In the genomic region with DNA sequence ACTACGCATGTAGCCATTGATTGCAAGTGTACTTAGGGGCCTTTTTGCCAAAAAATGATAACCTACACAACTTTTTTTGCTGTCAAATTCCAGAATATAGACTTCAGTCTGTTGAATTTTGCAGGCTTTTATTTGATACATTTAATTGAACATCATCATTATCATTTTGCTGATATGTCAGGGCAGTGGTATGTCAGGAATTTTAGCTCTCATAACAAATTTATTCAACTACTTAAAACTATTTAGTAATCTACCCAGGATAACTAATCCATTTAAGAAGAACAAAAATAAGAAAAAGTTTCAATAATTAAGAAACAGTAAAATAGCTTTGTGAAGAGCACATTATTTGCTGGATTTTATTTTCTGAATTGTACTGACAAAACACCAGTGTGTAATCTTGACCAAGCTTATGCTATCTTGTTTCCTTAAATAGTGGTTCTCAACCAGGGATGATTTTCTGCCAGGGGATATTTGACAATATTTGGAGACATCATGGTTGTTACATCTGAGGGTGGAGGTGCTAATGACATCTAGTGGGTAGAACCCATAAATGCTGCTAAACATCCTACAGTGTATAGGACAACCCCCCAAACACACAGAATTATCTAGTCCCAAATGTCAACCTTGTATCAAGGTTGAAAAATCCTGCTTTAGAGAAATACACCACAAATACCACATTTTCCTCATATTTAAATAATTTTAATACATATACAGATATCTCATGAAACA, we compare ENCODE assay signal across 15 cellular contexts. TPM values are rescaled to one million over a fixed set of nuclear protein-coding genes. Genes with fewer than 3 reads are reported as not detected.
DNase-seq lines count a peak whose midpoint lies in the region; ATAC-seq and TF ChIP-seq lines count a peak whose summit lies in the region.
"Had no signal": no experiment of that assay in that cellular context is flagged by ENCODE, and none has a peak within 500 bp of the region (broad histone marks: within the 10 kb centered on the region; RNA-seq: fewer than 3 reads in every experiment).

No MANE protein-coding gene starts in this region.

- peak overlapping the region; percentile 30 for H3K27ac Mint-ChIP-seq in activated CD8-positive, alpha-beta T cell treated with anti-CD3 and anti-CD28 coated beads, Interleukin-2, amount 10 ng/mL, durations not matched to agents 7 days and 5 days
- H3K27ac Mint-ChIP-seq: activated CD4-positive, alpha-beta memory T cell treated with anti-CD3 and anti-CD28 coated beads, Interleukin-2, amount 10 ng/mL, durations not matched to agents 7 days and 5 days had no signal

- H3K27me3 ChIP-seq in gastrocnemius medialis, result no peaks in the 10 kb centered on the region
- H3K27me3 ChIP-seq: body of pancreas had no signal

- TF ChIP-seq POLR2A in gastrocnemius medialis (IDR thresholded peaks at IDR 0.05), result no peak

- no peak overlapping the region for H3K4me3 Mint-ChIP-seq in activated CD8-positive, alpha-beta T cell treated with anti-CD3 and anti-CD28 coated beads, Interleukin-2, amount 10 ng/mL, durations not matched to agents 7 days and 5 days
- H3K4me3 Mint-ChIP-seq: activated CD4-positive, alpha-beta memory T cell treated with anti-CD3 and anti-CD28 coated beads, Interleukin-2, amount 10 ng/mL, durations not matched to agents 7 days and 5 days; mesothelial cell of epicardium had no signal

- peak overlapping the region; percentile 72 to 89 (median 80) for H3K27ac ChIP-seq in gastrocnemius medialis
- H3K27ac ChIP-seq: body of pancreas had no signal

- ATAC-seq in GM18519 (IDR thresholded peaks at IDR 0.05; ENCODE audit: low FRiP score, unreplicated experiment), result peak; percentile 37
- peak; percentile 35 for ATAC-seq in HG02884 (IDR thresholded peaks at IDR 0.05; ENCODE audit: unreplicated experiment)
- peak; percentile 60 for ATAC-seq in activated CD8-positive, alpha-beta T cell treated with anti-CD3 and anti-CD28 coated beads, Interleukin-2, amount 10 ng/mL, durations not matched to agents 7 days and 5 days
- ATAC-seq in gastrocnemius medialis, result peak; percentile 44 to 62
- ATAC-seq: body of pancreas had no signal

- H3K36me3 Mint-ChIP-seq in activated CD8-positive, alpha-beta T cell treated with anti-CD3 and anti-CD28 coated beads, Interleukin-2, amount 10 ng/mL, durations not matched to agents 7 days and 5 days (ENCODE audit: low read depth), result peaks cover 7% of the 10 kb centered on the region
- H3K36me3 Mint-ChIP-seq: CD4-positive, alpha-beta memory T cell; mesothelial cell of epicardium had no signal

- no peaks in the 10 kb centered on the region for H3K36me3 ChIP-seq in gastrocnemius medialis
- H3K36me3 ChIP-seq: thoracic aorta had no signal

- CTCF ChIA-PET in activated CD8-positive, alpha-beta T cell treated with anti-CD3 and anti-CD28 coated beads, Interleukin-2, amount 10 ng/mL, durations not matched to agents 7 days and 5 days (lab: Charles Lee), result interaction anchor here (1.1 to 3.3 kb wide), 15 partner anchors 10 to 341 kb away, joined by 3 to 21 read pairs (median 4); partner anchors contain the start of genes FKBP7 and TTN

- H3K27me3 Mint-ChIP-seq in activated CD8-positive, alpha-beta T cell treated with anti-CD3 and anti-CD28 coated beads, Interleukin-2, amount 10 ng/mL, durations not matched to agents 7 days and 5 days (ENCODE audit: low read depth), result no peaks in the 10 kb centered on the region
- H3K27me3 Mint-ChIP-seq: CD4-positive, alpha-beta memory T cell had no signal

- H3K9me3 Mint-ChIP-seq in activated CD8-positive, alpha-beta T cell treated with anti-CD3 and anti-CD28 coated beads, Interleukin-2, amount 10 ng/mL, durations not matched to agents 7 days and 5 days (ENCODE audit: insufficient read depth), result no peaks in the 10 kb centered on the region
- H3K9me3 Mint-ChIP-seq: activated CD4-positive, alpha-beta memory T cell treated with anti-CD3 and anti-CD28 coated beads, Interleukin-2, amount 10 ng/mL, durations not matched to agents 7 days and 5 days; mesothelial cell of epicardium had no signal

- no peaks in the 10 kb centered on the region for H3K9me3 ChIP-seq in gastrocnemius medialis
- H3K9me3 ChIP-seq: body of pancreas, thoracic aorta had no signal

- H3K4me1 ChIP-seq in gastrocnemius medialis, result peaks cover 24 to 38% of the 10 kb centered on the region in 2 donors
- H3K4me1 ChIP-seq: body of pancreas had no signal

- DNase-seq in activated CD8-positive, alpha-beta T cell treated with anti-CD3 and anti-CD28 coated beads, Interleukin-2, amount 10 ng/mL, durations not matched to agents 7 days and 5 days, result no peak
- DNase-seq in gastrocnemius medialis (no peak), SHP77 treated with DMSO at 0.1 percent for 48 hours (lab: John Stamatoyannopoulos, UW) (no peak), NCI-H1930 (lab: John Stamatoyannopoulos, UW) (no peak), NCI-H526 treated with DMSO at 0.1 percent for 48 hours (lab: John Stamatoyannopoulos, UW) (no peak)
- DNase-seq: activated CD4-positive, alpha-beta memory T cell treated with anti-CD3 and anti-CD28 coated beads, Interleukin-2, amount 10 ng/mL, durations not matched to agents 7 days and 5 days; activated effector memory CD4-positive, alpha-beta T cell treated with anti-CD3 and anti-CD28 coated beads, Interleukin-2, amount 50 U/mL, for 16 hours; body of pancreas; NCI-H446 treated with DMSO at 0.1 percent for 48 hours had no signal

- intact Hi-C loops in gastrocnemius medialis (cut with DNase I; ENCODE audit: low total_unique reads), result no loop called here

- in situ Hi-C loops in gastrocnemius medialis (cut with MboI; ENCODE audit: low sequenced_read_pairs in 4 of 4), result no loop called here

- POLR2A ChIA-PET in activated CD8-positive, alpha-beta T cell treated with anti-CD3 and anti-CD28 coated beads, Interleukin-2, amount 10 ng/mL, durations not matched to agents 7 days and 5 days (lab: Charles Lee), result interaction anchor here (0.8 kb wide), 1 partner anchor 50 kb away, joined by 3 read pairs; no protein-coding TSS in a partner anchor

- peak overlapping the region; percentile 19 to 33 (median 26) for H3K4me3 ChIP-seq in gastrocnemius medialis
- H3K4me3 ChIP-seq: body of pancreas had no signal

- peaks cover 32% of the 10 kb centered on the region for H3K4me1 Mint-ChIP-seq in activated CD8-positive, alpha-beta T cell treated with anti-CD3 and anti-CD28 coated beads, Interleukin-2, amount 10 ng/mL, durations not matched to agents 7 days and 5 days (ENCODE audit: low read depth)

- TF ChIP-seq CTCF in gastrocnemius medialis (IDR thresholded peaks at IDR 0.05 in 4 of 5, conservative IDR thresholded peaks at IDR 0.05 in 1 of 5), result no peak

RNA-seq across cellular contexts. Expression of gene TTN, which starts 12.1 kb away (rescaled TPM):
- total RNA-seq in activated CD8-positive, alpha-beta T cell treated with anti-CD3 and anti-CD28 coated beads, Interleukin-2, amount 10 ng/mL, durations not matched to agents 7 days and 5 days, result 10 to 100 TPM; 11.4 to 12.8 TPM
- 1,000 to 10,000 TPM; 4,552 to 9,701 (median 7,268) TPM for total RNA-seq in gastrocnemius medialis
- total RNA-seq: H4 had no signal

Comparison
In these comparisons a context has a peak if more than half of its experiments do, and no peak if none do; other contexts are left out.
1. RNA of gene TTN, which starts 12.1 kb away (total RNA-seq): 4,552 to 9,701 TPM in gastrocnemius medialis; 11.4 to 12.8 TPM in activated CD8-positive, alpha-beta T cell treated with anti-CD3 and anti-CD28 coated beads, Interleukin-2, amount 10 ng/mL, durations not matched to agents 7 days and 5 days; every median in the first group is over 100 times any median in the second.
2. Peak in every context shown above with its lines, with median percentiles within 50 percentile points of each other: ATAC-seq.